Comparison of ENCODE assay signal across 9 cellular contexts in the genomic region with DNA sequence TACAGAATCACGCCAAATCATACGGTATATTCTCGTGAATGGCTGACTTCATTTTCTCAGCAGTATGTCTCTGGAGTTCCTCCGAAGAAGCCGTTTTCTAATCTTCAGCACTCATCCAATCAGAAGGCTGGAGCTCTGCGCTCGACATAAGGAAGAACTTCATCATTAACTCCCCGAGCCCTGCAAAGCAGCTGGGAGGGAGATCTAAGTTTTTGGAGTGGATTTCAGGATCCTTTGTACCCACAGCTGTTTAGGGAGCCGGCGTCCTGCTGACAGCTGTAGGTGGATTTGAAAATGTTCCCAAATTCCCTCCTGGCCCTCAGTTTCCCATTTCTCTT. TPM values are rescaled to one million over a fixed set of nuclear protein-coding genes. Genes with fewer than 3 reads are reported as not detected.
DNase-seq lines count a peak whose midpoint lies in the region; ATAC-seq and TF ChIP-seq lines count a peak whose summit lies in the region.
"Had no signal": no experiment of that assay in that cellular context is flagged by ENCODE, and none has a peak within 500 bp of the region (broad histone marks: within the 10 kb centered on the region; RNA-seq: fewer than 3 reads in every experiment).

No MANE protein-coding gene starts in this region.

- H3K27ac ChIP-seq in heart right ventricle (peak overlapping the region in 3 of 10 donors; percentile 22 to 65 (median 62)), skeletal muscle tissue (ENCODE audit: low read depth, low read length) (peak overlapping the region; percentile 12), OCI-LY7 (ENCODE audit: low read depth, low read length, poor library complexity, severe bottlenecking) (no peak overlapping the region)

- peaks cover 24% of the 10 kb centered on the region for H3K27me3 Mint-ChIP-seq in T-helper 2 cell treated with Interferon-gamma antibody and Interleukin-4, amounts not matched to agents 5 μg/mL and 100 μg/mL, for 36 hours (ENCODE audit: low read depth)
- peaks cover 55% of the 10 kb centered on the region for H3K27me3 Mint-ChIP-seq in stimulated activated naive CD8-positive, alpha-beta T cell treated with anti-CD3 and anti-CD28 coated beads, Interleukin-15, amount 100 ng/mL, for 72 hours

- H3K4me1 ChIP-seq in heart right ventricle (no peaks in the 10 kb centered on the region), skeletal muscle tissue (ENCODE audit: control insufficient read depth in 3 of 3, insufficient read depth in 3 of 3, low read length in 3 of 3) (peaks cover 0 to 4% (median 0%) of the 10 kb centered on the region in 3 donors), OCI-LY7 (ENCODE audit: insufficient read depth, low read length, poor library complexity, severe bottlenecking) (no peaks in the 10 kb centered on the region)

- TF ChIP-seq CTCF in heart right ventricle (IDR thresholded peaks at IDR 0.05) (no peak), OCI-LY7 (conservative IDR thresholded peaks at IDR 0.05; ENCODE audit: low read length) (no peak)

- intact Hi-C loops in heart right ventricle (cut with DNase I) (no loop called here), OCI-LY7 (cut with micrococcal nuclease; ENCODE audit: unreplicated experiment) (no loop called here)

- H3K36me3 ChIP-seq in heart right ventricle (no peaks in the 10 kb centered on the region), skeletal muscle tissue (ENCODE audit: control insufficient read depth in 3 of 3, insufficient read depth in 3 of 3, low read length in 3 of 3) (no peaks in the 10 kb centered on the region), OCI-LY7 (ENCODE audit: insufficient read depth, low read length) (no peaks in the 10 kb centered on the region)

- peak overlapping the region; percentile 67 for H3K4me3 Mint-ChIP-seq in T-helper 2 cell treated with Interferon-gamma antibody and Interleukin-4, amounts not matched to agents 5 μg/mL and 100 μg/mL, for 36 hours
- H3K4me3 Mint-ChIP-seq in stimulated activated naive CD8-positive, alpha-beta T cell treated with anti-CD3 and anti-CD28 coated beads, Interleukin-15, amount 100 ng/mL, for 72 hours = peak overlapping the region in 1 of 2 donors; percentile 22

- no TSS peak for BruUV-seq in OCI-LY7 (replicated peaks; lab: Mats Ljungman, UMichigan)

- no peaks in the 10 kb centered on the region for H3K79me2 ChIP-seq in OCI-LY7 (ENCODE audit: insufficient read depth, low read depth, low read length)

- no peak overlapping the region for H3K4me2 ChIP-seq in OCI-LY7 (ENCODE audit: low read length)

- peak overlapping the region; percentile 17; the same call in 1 of the 2 replicates for H3K4me3 ChIP-seq in GM08714 (ENCODE audit: low read length)
- H3K4me3 ChIP-seq in heart right ventricle = peak overlapping the region in 9 of 10 donors; percentile 25 to 51 (median 49)
- peak overlapping the region; percentile 75 to 85 (median 75) for H3K4me3 ChIP-seq in skeletal muscle tissue (ENCODE audit: low read length in 3 of 3)
- no peak overlapping the region for H3K4me3 ChIP-seq in OCI-LY7 (ENCODE audit: low read depth, low read length, poor library complexity, severe bottlenecking)

- H3K9me3 Mint-ChIP-seq in T-helper 2 cell treated with Interferon-gamma antibody and Interleukin-4, amounts not matched to agents 5 μg/mL and 100 μg/mL, for 36 hours = no peaks in the 10 kb centered on the region
- H3K9me3 Mint-ChIP-seq in stimulated activated naive CD8-positive, alpha-beta T cell treated with anti-CD3 and anti-CD28 coated beads, Interleukin-15, amount 100 ng/mL, for 72 hours = no peaks in the 10 kb centered on the region

- no peak for DNase-seq in T-helper 2 cell treated with Interferon-gamma antibody and Interleukin-4, amounts not matched to agents 5 μg/mL and 100 μg/mL, for 36 hours (ENCODE audit: low spot score)
- no peak for DNase-seq in heart right ventricle
- DNase-seq in activated CD4-positive, CD25-positive, alpha-beta regulatory T cell treated with anti-CD3 and anti-CD28 coated beads, Interleukin-2, amount 50 U/mL, for 72 hours = no peak
- DNase-seq in OCI-LY7 (ENCODE audit: low spot score) = no peak
- DNase-seq in stimulated activated naive CD8-positive, alpha-beta T cell treated with anti-CD3 and anti-CD28 coated beads, Interleukin-15, amount 100 ng/mL, for 72 hours = no peak
- no peak for DNase-seq in SK-N-DZ (ENCODE audit: low spot score)
- DNase-seq: occipital lobe had no signal

- peak in 6 of 8 donors; percentile 56 to 79 (median 73) for ATAC-seq in heart right ventricle
- no peak for ATAC-seq in stimulated activated naive CD8-positive, alpha-beta T cell treated with anti-CD3 and anti-CD28 coated beads, Interleukin-15, amount 100 ng/mL, for 72 hours

- no peaks in the 10 kb centered on the region for H3K36me3 Mint-ChIP-seq in T-helper 2 cell treated with Interferon-gamma antibody and Interleukin-4, amounts not matched to agents 5 μg/mL and 100 μg/mL, for 36 hours (ENCODE audit: low read depth)

- no peak overlapping the region for H3K27ac Mint-ChIP-seq in T-helper 2 cell treated with Interferon-gamma antibody and Interleukin-4, amounts not matched to agents 5 μg/mL and 100 μg/mL, for 36 hours
- no peak overlapping the region for H3K27ac Mint-ChIP-seq in stimulated activated naive CD8-positive, alpha-beta T cell treated with anti-CD3 and anti-CD28 coated beads, Interleukin-15, amount 100 ng/mL, for 72 hours

- no peaks in the 10 kb centered on the region for H4K20me1 ChIP-seq in OCI-LY7 (ENCODE audit: insufficient read depth, low read length)

- no peaks in the 10 kb centered on the region for H3K9me2 ChIP-seq in OCI-LY7 (ENCODE audit: insufficient read depth, low read length)

- POLR2A ChIA-PET in OCI-LY7 (lab: Charles Lee) = interaction anchor here (0.5 kb wide), 1 partner anchor 1994 kb away, joined by 6 read pairs; no protein-coding TSS in a partner anchor

- H2AFZ ChIP-seq in OCI-LY7 (ENCODE audit: low read length) = no peak overlapping the region; the same call in 1 of the 2 replicates

- CTCF ChIA-PET in OCI-LY7 (lab: Charles Lee; ENCODE audit: unreplicated experiment) = no interaction called here

- H3K4me1 Mint-ChIP-seq in T-helper 2 cell treated with Interferon-gamma antibody and Interleukin-4, amounts not matched to agents 5 μg/mL and 100 μg/mL, for 36 hours (ENCODE audit: low read depth) = no peaks in the 10 kb centered on the region
- no peaks in the 10 kb centered on the region for H3K4me1 Mint-ChIP-seq in stimulated activated naive CD8-positive, alpha-beta T cell treated with anti-CD3 and anti-CD28 coated beads, Interleukin-15, amount 100 ng/mL, for 72 hours

- H3K27me3 ChIP-seq in heart right ventricle = peaks cover 0 to 7% (median 3%) of the 10 kb centered on the region in 7 donors
- peaks cover 0 to 2% (median 0%) of the 10 kb centered on the region in 3 donors for H3K27me3 ChIP-seq in skeletal muscle tissue (ENCODE audit: control insufficient read depth in 3 of 3, insufficient read depth in 3 of 3, low read length in 3 of 3)

- no peaks in the 10 kb centered on the region for H3K9me3 ChIP-seq in heart right ventricle
- no peaks in the 10 kb centered on the region for H3K9me3 ChIP-seq in skeletal muscle tissue (ENCODE audit: control insufficient read depth in 3 of 3, low read length in 3 of 3)
- no peaks in the 10 kb centered on the region for H3K9me3 ChIP-seq in OCI-LY7 (ENCODE audit: low read length)

- WGBS in heart right ventricle, 2 donors = 47 to 60% methylated on average over 10 of the region's 10 CpGs

- H3K9ac ChIP-seq in skeletal muscle tissue (ENCODE audit: low read depth in 1 of 3, low read length in 3 of 3) = peak overlapping the region in 2 of 3 donors; percentile 63 to 73

RNA-seq across cellular contexts. Expression of gene SDK1, which starts 40.7 kb away (rescaled TPM):
- total RNA-seq in heart right ventricle (1 to 10 TPM; 1.0 to 5.3 (median 3.7) TPM), skeletal muscle tissue (3.7 TPM), OCI-LY7 (2022) (0.11 and 0.36 TPM in 2 replicates)
- 1 to 10 TPM; 2.1 to 2.3 TPM for polyA plus RNA-seq in heart right ventricle
- total RNA-seq in OCI-LY7 (2014; rRNA removed; shearing (Covaris generic)) = 0.03 and 0.19 TPM in 2 replicates
- 8.2 and 9.2 TPM in 2 replicates for polyA plus RNA-seq in SK-N-DZ (2014; cell fraction: cytosol; rRNA removed)
- 4.0 and 6.7 TPM in 2 replicates for polyA plus RNA-seq in SK-N-DZ (2014; cell fraction: nucleus; rRNA removed)
